In the genomic region with DNA sequence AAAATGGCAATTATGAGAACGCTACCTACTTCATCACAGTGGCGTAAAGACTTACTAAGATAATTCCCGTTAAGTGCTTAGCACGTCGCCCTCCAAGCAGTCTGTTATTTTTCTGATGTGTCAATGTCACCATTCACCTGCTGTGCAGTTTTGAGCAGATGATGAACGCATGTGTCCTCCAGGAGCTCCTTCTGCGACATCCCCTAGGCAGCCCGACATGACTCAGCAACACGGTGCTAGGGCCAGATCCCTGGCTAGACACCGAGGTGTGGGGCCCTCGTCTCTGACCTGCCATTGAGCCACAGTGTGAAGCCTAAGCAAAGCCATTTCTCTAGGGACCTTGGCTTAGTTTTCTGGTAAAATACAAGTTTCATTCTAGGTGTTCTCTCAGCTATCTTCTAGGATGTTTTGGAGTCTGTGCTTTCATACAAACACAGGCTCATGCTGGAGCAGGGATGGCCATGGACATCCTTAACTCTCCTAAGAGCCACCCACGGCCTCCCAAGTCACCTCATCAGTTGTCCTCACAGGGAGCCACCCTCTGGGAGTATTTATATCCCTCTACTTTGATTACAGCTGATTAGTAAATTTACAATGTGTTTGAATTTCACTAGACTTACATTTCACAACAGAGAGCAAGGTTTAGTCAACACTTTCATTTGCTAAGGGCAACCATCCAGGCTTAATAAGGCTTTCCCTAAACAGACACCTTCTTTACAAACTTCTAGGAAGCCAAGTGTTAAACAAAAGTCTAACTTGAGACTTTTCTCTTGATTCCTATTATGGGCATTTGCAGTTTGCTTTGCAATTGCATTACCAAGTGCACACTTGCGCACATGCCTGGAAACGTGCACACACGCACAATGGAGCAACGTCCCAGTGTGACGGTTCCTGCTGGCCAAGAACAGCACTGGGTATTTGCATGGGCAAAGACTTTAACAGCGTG, we compare ENCODE assay signal across 19 cellular contexts.
DNase-seq lines count a peak whose midpoint lies in the region; ATAC-seq and TF ChIP-seq lines count a peak whose summit lies in the region.
"Had no signal": no experiment of that assay in that cellular context is flagged by ENCODE, and none has a peak within 500 bp of the region (broad histone marks: within the 10 kb centered on the region; RNA-seq: fewer than 3 reads in every experiment).

No MANE protein-coding gene starts in this region.

- TF ChIP-seq POLR2A in gastroesophageal sphincter (IDR thresholded peaks at IDR 0.05): no peak

- CTCF ChIA-PET in PC-3 (lab: Charles Lee): no interaction called here

- peaks cover 17% of the 10 kb centered on the region for H3K9me3 Mint-ChIP-seq in activated CD4-positive, alpha-beta T cell treated with anti-CD3 and anti-CD28 coated beads, Interleukin-2, amount 10 ng/mL, durations not matched to agents 24 days and 14 days

- no peak overlapping the region for H3K4me3 Mint-ChIP-seq in activated CD4-positive, alpha-beta T cell treated with anti-CD3 and anti-CD28 coated beads, Interleukin-2, amount 10 ng/mL, durations not matched to agents 24 days and 14 days
- H3K4me3 Mint-ChIP-seq: activated T-helper 17 cell treated with anti-CD3 and anti-CD28 coated beads, Interleukin-2, amount 50 U/mL, for 72 hours had no signal

- H4K20me1 ChIP-seq in PC-3 (ENCODE audit: low read length): no peaks in the 10 kb centered on the region

- H3F3A ChIP-seq in PC-3 (ENCODE audit: low read length, unreplicated experiment): peaks cover 13% of the 10 kb centered on the region

- POLR2A ChIA-PET in PC-3 (lab: Charles Lee; ENCODE audit: unreplicated experiment): no interaction called here

- peaks cover 45% of the 10 kb centered on the region for H3K4me1 ChIP-seq in PC-3 (ENCODE audit: insufficient read depth, low read length)
- H3K4me1 ChIP-seq in gastroesophageal sphincter: peaks cover 0 to 56% (median 10%) of the 10 kb centered on the region in 3 donors
- peaks cover 19% of the 10 kb centered on the region for H3K4me1 ChIP-seq in stomach smooth muscle (ENCODE audit: control insufficient read depth, insufficient read depth, low read length)
- peaks cover 0 to 76% of the 10 kb centered on the region in 2 donors for H3K4me1 ChIP-seq in left lung
- H3K4me1 ChIP-seq: pancreas had no signal

- H3K4me3 ChIP-seq in PC-3 (ENCODE audit: low read length): no peak overlapping the region
- H3K4me3 ChIP-seq in gastroesophageal sphincter: no peak overlapping the region
- no peak overlapping the region for H3K4me3 ChIP-seq in stomach smooth muscle (ENCODE audit: low read length in 2 of 2)
- no peak overlapping the region for H3K4me3 ChIP-seq in left lung
- H3K4me3 ChIP-seq: pancreas had no signal

- peaks cover 82% of the 10 kb centered on the region for H3K4me1 Mint-ChIP-seq in activated CD4-positive, alpha-beta T cell treated with anti-CD3 and anti-CD28 coated beads, Interleukin-2, amount 10 ng/mL, durations not matched to agents 24 days and 14 days

- H2AFZ ChIP-seq in PC-3 (ENCODE audit: low read length): no peak overlapping the region

- intact Hi-C loops in activated CD4-positive, alpha-beta T cell treated with anti-CD3 and anti-CD28 coated beads, Interleukin-2, amount 10 ng/mL, durations not matched to agents 24 days and 14 days (cut with micrococcal nuclease): loop anchor here (5.0 to 10.0 kb wide), 8 partner anchors 148 to 1400 kb away; no protein-coding TSS in a partner anchor
- intact Hi-C loops in PC-3 (cut with micrococcal nuclease): loop anchor here (5.0 to 10.0 kb wide), 4 partner anchors 108 to 558 kb away; no protein-coding TSS in a partner anchor
- intact Hi-C loops in left lung (cut with DNase I): no loop called here

- BruUV-seq in PC-3 (replicated peaks; lab: Mats Ljungman, UMichigan): no TSS peak

- no peak for TF ChIP-seq CTCF in PC-3 (conservative IDR thresholded peaks at IDR 0.05; ENCODE audit: low read depth, low read length)
- no peak for TF ChIP-seq CTCF in gastroesophageal sphincter (IDR thresholded peaks at IDR 0.05)
- TF ChIP-seq CTCF in left lung (IDR thresholded peaks at IDR 0.05): no peak

- H3K27ac ChIP-seq in PC-3 (ENCODE audit: low read length) (peak overlapping the region; percentile 94; the same call in 1 of the 2 replicates), gastroesophageal sphincter (peak overlapping the region in 2 of 4 donors; percentile 59 to 67), stomach smooth muscle (ENCODE audit: low read length) (peak overlapping the region; percentile 12), left lung (no peak overlapping the region)
- H3K27ac ChIP-seq: pancreas had no signal

- H3K36me3 ChIP-seq in PC-3 (ENCODE audit: low read depth, low read length): no peaks in the 10 kb centered on the region
- H3K36me3 ChIP-seq in gastroesophageal sphincter: no peaks in the 10 kb centered on the region
- no peaks in the 10 kb centered on the region for H3K36me3 ChIP-seq in stomach smooth muscle (ENCODE audit: control insufficient read depth in 2 of 2, insufficient read depth in 2 of 2, low read length in 2 of 2)
- H3K36me3 ChIP-seq in left lung: no peaks in the 10 kb centered on the region
- H3K36me3 ChIP-seq: pancreas had no signal

- H3K27me3 ChIP-seq in PC-3 (ENCODE audit: low read length) (no peaks in the 10 kb centered on the region), gastroesophageal sphincter (no peaks in the 10 kb centered on the region), stomach smooth muscle (ENCODE audit: control insufficient read depth in 1 of 2, insufficient read depth in 2 of 2, low read length in 2 of 2) (no peaks in the 10 kb centered on the region), left lung (no peaks in the 10 kb centered on the region)
- H3K27me3 ChIP-seq: pancreas had no signal

- H3K9ac ChIP-seq in PC-3 (ENCODE audit: low read length): no peak overlapping the region
- H3K9ac ChIP-seq in stomach smooth muscle (ENCODE audit: low read length in 2 of 2): no peak overlapping the region

- ATAC-seq in PC-3 (no peak), gastroesophageal sphincter (peak; percentile 15), left lung (no peak)
- ATAC-seq: activated T-helper 17 cell treated with anti-CD3 and anti-CD28 coated beads, Interleukin-2, amount 50 U/mL, for 72 hours; left colon; pancreas; SK-N-SH treated with all-trans-retinoic acid at 6 μM for 48 hours had no signal

- peaks cover 11% of the 10 kb centered on the region for H3K36me3 Mint-ChIP-seq in activated CD4-positive, alpha-beta T cell treated with anti-CD3 and anti-CD28 coated beads, Interleukin-2, amount 10 ng/mL, durations not matched to agents 24 days and 14 days (ENCODE audit: low read depth)

- TF ChIP-seq EP300 in gastroesophageal sphincter (IDR thresholded peaks at IDR 0.05): no peak

- H3K4me2 ChIP-seq in PC-3 (ENCODE audit: low read length): no peak overlapping the region

- WGBS in gastroesophageal sphincter (ENCODE audit: low coverage in 1 of 2), 2 donors: 53 to 80% methylated on average over 7 to 18 of the region's 18 CpGs

- no peaks in the 10 kb centered on the region for H3K79me2 ChIP-seq in PC-3 (ENCODE audit: low read length)

- H3K9me3 ChIP-seq in PC-3 (ENCODE audit: low read length): no peaks in the 10 kb centered on the region
- H3K9me3 ChIP-seq in gastroesophageal sphincter: no peaks in the 10 kb centered on the region
- H3K9me3 ChIP-seq in stomach smooth muscle (ENCODE audit: control insufficient read depth in 2 of 2, low read length in 2 of 2): no peaks in the 10 kb centered on the region
- H3K9me3 ChIP-seq in left lung: no peaks in the 10 kb centered on the region
- H3K9me3 ChIP-seq: pancreas had no signal

- DNase-seq in activated CD4-positive, alpha-beta T cell treated with anti-CD3 and anti-CD28 coated beads, Interleukin-2, amount 10 ng/mL, durations not matched to agents 24 days and 14 days: no peak
- no peak for DNase-seq in activated CD4-positive, alpha-beta T cell treated with anti-CD3 and anti-CD28 coated beads for 1 hour
- DNase-seq in PC-3 (no peak), left lung (no peak), AG08396 (ENCODE audit: low spot score) (no peak)
- DNase-seq in activated naive CD4-positive, alpha-beta T cell (lab: John Stamatoyannopoulos, UW): no peak
- DNase-seq: activated CD4-positive, alpha-beta T cell treated with anti-CD3 and anti-CD28 coated beads, Interleukin-2, amount 50 U/mL, for 48 hours; amniotic stem cell; cerebellar nuclear complex; foreskin fibroblast; left colon; NCI-H2081; NCI-H510A treated with DMSO at 0.1 percent for 48 hours; pancreas; stimulated activated CD4-positive, alpha-beta T cell treated with anti-CD3 and anti-CD28 coated beads, Interleukin-2, amount 100 ng/mL, for 48 hours had no signal

- H3K9me2 ChIP-seq in PC-3 (replicated peaks; ENCODE audit: low read length): no peaks in the 10 kb centered on the region

- no peaks in the 10 kb centered on the region for H3K27me3 Mint-ChIP-seq in activated CD4-positive, alpha-beta T cell treated with anti-CD3 and anti-CD28 coated beads, Interleukin-2, amount 10 ng/mL, durations not matched to agents 24 days and 14 days

- peak overlapping the region; percentile 14 for H3K27ac Mint-ChIP-seq in activated CD4-positive, alpha-beta T cell treated with anti-CD3 and anti-CD28 coated beads, Interleukin-2, amount 10 ng/mL, durations not matched to agents 24 days and 14 days

Comparison
In these comparisons a context has a peak if more than half of its experiments do, and no peak if none do; other contexts are left out.
1. H3K27ac ChIP-seq: peak in PC-3 (single experiment) and stomach smooth muscle (single experiment); none in left lung (0 of 2).
2. intact Hi-C loops: an anchor here in activated CD4-positive, alpha-beta T cell treated with anti-CD3 and anti-CD28 coated beads, Interleukin-2, amount 10 ng/mL, durations not matched to agents 24 days and 14 days (5.0 to 10.0 kb wide) and PC-3 (5.0 to 10.0 kb wide); none called in left lung.